26 cellular contexts compared by ENCODE assay signal in genomic region chr15:29383367-29383766, GRCh38.
DNase-seq lines count a peak whose midpoint lies in the region; ATAC-seq, FAIRE-seq and TF ChIP-seq lines count a peak whose summit lies in the region.
"Had no signal": no experiment of that assay in that cellular context is flagged by ENCODE, and none has a peak within 500 bp of the region (broad histone marks: within the 10 kb centered on the region; RNA-seq: fewer than 3 reads in every experiment).

No MANE protein-coding gene starts in this region.

- no peak overlapping the region for H3K18ac ChIP-seq in H1 (ENCODE audit: extremely low read depth, low read length)
- no peak overlapping the region for H3K18ac ChIP-seq in neuronal stem cell (ENCODE audit: low read length)

- no peaks in the 10 kb centered on the region for H3K23me2 ChIP-seq in H1 (ENCODE audit: low read depth, low read length)

- H2AK5ac ChIP-seq in H1 (ENCODE audit: low read depth, low read length) (peak overlapping the region; percentile 6; the same call in 1 of the 2 replicates), neuronal stem cell (ENCODE audit: low read depth, low read length) (no peak overlapping the region)

- no peak for TF ChIP-seq POLR2A in H1 (IDR thresholded peaks at IDR 0.05; ENCODE audit: control extremely low read depth in 1 of 2, low read depth in 2 of 2, low read length in 2 of 2)

- peak overlapping the region; percentile 60 for H3K4me2 ChIP-seq in BLaER1
- H3K4me2 ChIP-seq in BLaER1 treated with 17β-estradiol and CSF1 and Interleukin-3, amounts not matched to agents 10 nM and 100 nM: peak overlapping the region in 10 of 11 experiments; percentile 32 to 88 (median 68); a peak in 19 of 22 replicates
- H3K4me2 ChIP-seq in H1 (ENCODE audit: insufficient read depth in 1 of 2, low read depth in 2 of 2, low read length in 2 of 2): no peak overlapping the region
- H3K4me2 ChIP-seq in neuronal stem cell (ENCODE audit: insufficient read depth, low read length, poor library complexity, severe bottlenecking): no peak overlapping the region

- TF ChIP-seq EP300 in H1 (IDR thresholded peaks at IDR 0.05; ENCODE audit: borderline replicate concordance in 1 of 2, low read depth in 2 of 2, low read length in 2 of 2): no peak

- no peak for DNase-seq in H1 (ENCODE audit: low read depth in 1 of 2, low spot score in 2 of 2)
- no peak for DNase-seq in neuronal stem cell (ENCODE audit: low spot score)
- DNase-seq in activated T-cell treated with anti-CD3 and anti-CD28 coated beads for 4 hours: no peak
- no peak for DNase-seq in NCI-H526 (lab: John Stamatoyannopoulos, UW)
- DNase-seq: 8988T; ACHN; BE2C; C1 segment of cervical spinal cord; CD4-positive, alpha-beta memory T cell; CD4-positive, CD25-positive, alpha-beta regulatory T cell; CD8-positive, alpha-beta memory T cell; DMS 273 treated with DMSO at 0.1 percent for 48 hours; DMS153; DMS53; DMS79; DND-41; EL; GDM1 had no signal

- ATAC-seq in GM21447 (IDR thresholded peaks at IDR 0.05; ENCODE audit: unreplicated experiment) (no peak), GM21619 (IDR thresholded peaks at IDR 0.05; ENCODE audit: unreplicated experiment) (no peak)
- ATAC-seq: GM12878 had no signal

- H3K27ac ChIP-seq in BLaER1 (no peak overlapping the region), H1 (ENCODE audit: low read depth, low read length) (no peak overlapping the region), neuronal stem cell (replicated peaks; ENCODE audit: low read length) (no peak overlapping the region)
- H3K27ac ChIP-seq in BLaER1 treated with 17β-estradiol and CSF1 and Interleukin-3, amounts not matched to agents 10 nM and 100 nM: no peak overlapping the region

- CTCF ChIA-PET in H1 (lab: Charles Lee; ENCODE audit: partially characterized antibody): no interaction called here

- H3K4me3 ChIP-seq in BLaER1: no peak overlapping the region
- H3K4me3 ChIP-seq in BLaER1 treated with 17β-estradiol and CSF1 and Interleukin-3, amounts not matched to agents 10 nM and 100 nM: no peak overlapping the region
- no peak overlapping the region for H3K4me3 ChIP-seq in H1 (ENCODE audit: extremely low read depth in 1 of 4, insufficient read depth in 2 of 4, low read depth in 3 of 4, low read length in 4 of 4)
- no peak overlapping the region for H3K4me3 ChIP-seq in neuronal stem cell (ENCODE audit: low read length in 2 of 2)
- H3K4me3 ChIP-seq: GM12878 had no signal

- H4K91ac ChIP-seq in H1 (replicated peaks; ENCODE audit: insufficient read length, low read length): no peak overlapping the region
- H4K91ac ChIP-seq in neuronal stem cell (ENCODE audit: low read depth, low read length, poor library complexity): peak overlapping the region; percentile 40

- H3K4me1 ChIP-seq in BLaER1 (peaks cover 14% of the 10 kb centered on the region), H1 (replicated peaks in 1 of 4; ENCODE audit: control insufficient read depth in 3 of 4, insufficient read depth in 4 of 4, low read length in 3 of 4) (no peaks in the 10 kb centered on the region; a peak in 1 of 7 replicates), neuronal stem cell (ENCODE audit: control insufficient read depth in 2 of 2, insufficient read depth in 1 of 2, low read depth in 1 of 2, low read length in 2 of 2) (peaks cover 0 to 11% of the 10 kb centered on the region in 2 donors)
- H3K4me1 ChIP-seq in BLaER1 treated with 17β-estradiol and CSF1 and Interleukin-3, amounts not matched to agents 10 nM and 100 nM: peaks cover 12 to 31% (median 16%) of the 10 kb centered on the region in 10 experiments
- H3K4me1 ChIP-seq: BE2C had no signal

- TF ChIP-seq CTCF in H1 (IDR thresholded peaks at IDR 0.05; ENCODE audit: control extremely low read depth in 1 of 3, insufficient read depth in 1 of 3, low read depth in 1 of 3, low read length in 3 of 3): no peak

- no peak overlapping the region for H2BK5ac ChIP-seq in H1 (ENCODE audit: low read depth, low read length)
- no peak overlapping the region for H2BK5ac ChIP-seq in neuronal stem cell (ENCODE audit: low read length)

- H2AFZ ChIP-seq in H1 (ENCODE audit: low read length): no peak overlapping the region
- no peak overlapping the region for H2AFZ ChIP-seq in neuronal stem cell (ENCODE audit: low read length)

- H3K9ac ChIP-seq in BLaER1 (no peak overlapping the region), H1 (replicated peaks in 1 of 4; ENCODE audit: extremely low read depth in 1 of 4, low read depth in 3 of 4, low read length in 3 of 4) (no peak overlapping the region), neuronal stem cell (ENCODE audit: low read depth, low read length, poor library complexity) (no peak overlapping the region)
- no peak overlapping the region for H3K9ac ChIP-seq in BLaER1 treated with 17β-estradiol and CSF1 and Interleukin-3, amounts not matched to agents 10 nM and 100 nM

- FAIRE-seq in H1 (lab: Jason Lieb, UNC): no peak
- FAIRE-seq: A204.1, GM12878, GM12892, GM18507 had no signal

- no peaks in the 10 kb centered on the region for H3K36me3 ChIP-seq in BLaER1
- H3K36me3 ChIP-seq in BLaER1 treated with 17β-estradiol and CSF1 and Interleukin-3, amounts not matched to agents 10 nM and 100 nM: no peaks in the 10 kb centered on the region
- no peaks in the 10 kb centered on the region for H3K36me3 ChIP-seq in H1 (ENCODE audit: control insufficient read depth in 2 of 4, insufficient read depth in 4 of 4, low read length in 3 of 4)
- no peaks in the 10 kb centered on the region for H3K36me3 ChIP-seq in neuronal stem cell (replicated peaks in 1 of 2; ENCODE audit: control insufficient read depth in 2 of 2, insufficient read depth in 2 of 2, low read length in 2 of 2)
- H3K36me3 ChIP-seq: BE2C had no signal

- no peak overlapping the region for H3K23ac ChIP-seq in H1 (ENCODE audit: insufficient read length)
- H3K23ac ChIP-seq in neuronal stem cell (ENCODE audit: low read depth, low read length, poor library complexity): no peak overlapping the region

- TF ChIP-seq RAD21 in H1 (IDR thresholded peaks at IDR 0.05 in 1 of 2, conservative IDR thresholded peaks at IDR 0.05 in 1 of 2; ENCODE audit: low read depth in 2 of 2, low read length in 2 of 2): no peak

- no peak overlapping the region for H3K56ac ChIP-seq in H1 (replicated peaks; ENCODE audit: insufficient read length, low read depth, low read length)

- POLR2A ChIA-PET in H1 (lab: Charles Lee; ENCODE audit: partially characterized antibody): no interaction called here

- H4K20me1 ChIP-seq in BLaER1 (no peaks in the 10 kb centered on the region), H1 (replicated peaks in 1 of 2; ENCODE audit: control insufficient read depth in 1 of 2, insufficient read depth in 2 of 2, low read length in 2 of 2) (no peaks in the 10 kb centered on the region)
- H4K20me1 ChIP-seq in BLaER1 treated with 17β-estradiol and CSF1 and Interleukin-3, amounts not matched to agents 10 nM and 100 nM: no peaks in the 10 kb centered on the region

- no peak overlapping the region for H2BK120ac ChIP-seq in H1 (replicated peaks; ENCODE audit: low read depth, low read length)
- no peak overlapping the region for H2BK120ac ChIP-seq in neuronal stem cell (ENCODE audit: low read depth, low read length)

- H3K4ac ChIP-seq in H1 (replicated peaks; ENCODE audit: insufficient read length, low read depth, low read length): no peak overlapping the region
- H3K4ac ChIP-seq in neuronal stem cell (ENCODE audit: low read length): no peak overlapping the region

- H2BK15ac ChIP-seq in H1 (ENCODE audit: low read length): no peak overlapping the region
- H2BK15ac ChIP-seq in neuronal stem cell (ENCODE audit: low read length): no peak overlapping the region

- H2BK12ac ChIP-seq in H1 (ENCODE audit: low read depth, low read length) (no peak overlapping the region), neuronal stem cell (ENCODE audit: low read length) (no peak overlapping the region)

- no peak overlapping the region for H2BK20ac ChIP-seq in H1 (ENCODE audit: low read length)

- no peaks in the 10 kb centered on the region for H3K79me2 ChIP-seq in H1 (ENCODE audit: control insufficient read depth in 1 of 2, insufficient read depth in 2 of 2, low read length in 2 of 2)

- no peak overlapping the region for H4K5ac ChIP-seq in H1 (ENCODE audit: insufficient read length, low read depth, low read length)

- H4K8ac ChIP-seq in H1 (ENCODE audit: extremely low read depth, insufficient read depth, low read length): no peak overlapping the region; the same call in 1 of the 2 replicates
- H4K8ac ChIP-seq in neuronal stem cell (ENCODE audit: low read depth, low read length): no peak overlapping the region

- H3K14ac ChIP-seq in H1 (ENCODE audit: insufficient read length): peak overlapping the region; percentile 54
- H3K14ac ChIP-seq in neuronal stem cell (ENCODE audit: low read length): no peak overlapping the region

- H3K9me3 ChIP-seq in BLaER1 (no peaks in the 10 kb centered on the region), H1 (ENCODE audit: insufficient read depth in 2 of 2, low read depth in 1 of 2, low read length in 1 of 2) (no peaks in the 10 kb centered on the region), neuronal stem cell (replicated peaks in 1 of 2; ENCODE audit: control insufficient read depth in 2 of 2, insufficient read depth in 1 of 2, low read depth in 1 of 2, low read length in 2 of 2) (no peaks in the 10 kb centered on the region)
- H3K9me3 ChIP-seq in BLaER1 treated with 17β-estradiol and CSF1 and Interleukin-3, amounts not matched to agents 10 nM and 100 nM (replicated peaks in 1 of 11): no peaks in the 10 kb centered on the region
- H3K9me3 ChIP-seq: BE2C had no signal

- H3K27me3 ChIP-seq in BLaER1 (no peaks in the 10 kb centered on the region), H1 (replicated peaks in 1 of 4; ENCODE audit: control insufficient read depth in 3 of 4, extremely low read depth in 1 of 4, insufficient read depth in 3 of 4, low read length in 3 of 4) (no peaks in the 10 kb centered on the region), neuronal stem cell (ENCODE audit: control insufficient read depth in 3 of 3, insufficient read depth in 3 of 3, low read depth in 1 of 3, low read length in 3 of 3) (no peaks in the 10 kb centered on the region)
- H3K27me3 ChIP-seq in BLaER1 treated with 17β-estradiol and CSF1 and Interleukin-3, amounts not matched to agents 10 nM and 100 nM: no peaks in the 10 kb centered on the region
- H3K27me3 ChIP-seq: BE2C had no signal

- H3K79me1 ChIP-seq in H1 (ENCODE audit: low read depth, low read length) (no peaks in the 10 kb centered on the region), neuronal stem cell (ENCODE audit: low read depth, low read length) (peaks cover 2% of the 10 kb centered on the region)

- WGBS in H1 (ENCODE audit: extremely low coverage in 1 of 2, insufficient coverage in 1 of 2, insufficient read length in 1 of 2, insufficient replicate concordance in 2 of 2, low coverage in 1 of 2, low lambda C conversion rate in 2 of 2, missing lambda C conversion rate in 1 of 2), 2 experiments: 77% methylated on average over 4 of the region's 4 CpGs; no CpG with 5 or more reads in 1 of the 2 experiments
- WGBS in neuronal stem cell (ENCODE audit: extremely low coverage in 2 of 2, insufficient read length in 2 of 2, insufficient replicate concordance in 1 of 2), 2 donors: no CpG with 5 or more reads among the region's 4 CpGs

TF ChIP-seq in H1, 55 proteins besides CTCF, POLR2A, EP300 and RAD21 (continues in another document):
- TF ChIP-seq SIX5 (IDR thresholded peaks at IDR 0.05; ENCODE audit: low read depth, low read length): no peak
- TF ChIP-seq JUND (IDR thresholded peaks at IDR 0.05; ENCODE audit: low read length): no peak

Comparison
In these comparisons a context has a peak if more than half of its experiments do, and no peak if none do; other contexts are left out.
1. H3K4me2 ChIP-seq: peak in BLaER1 (single experiment) and BLaER1 treated with 17β-estradiol and CSF1 and Interleukin-3, amounts not matched to agents 10 nM and 100 nM (10 of 11); none in H1 (0 of 2) and neuronal stem cell (single experiment).